14 cellular contexts compared by ENCODE assay signal in the genomic region with DNA sequence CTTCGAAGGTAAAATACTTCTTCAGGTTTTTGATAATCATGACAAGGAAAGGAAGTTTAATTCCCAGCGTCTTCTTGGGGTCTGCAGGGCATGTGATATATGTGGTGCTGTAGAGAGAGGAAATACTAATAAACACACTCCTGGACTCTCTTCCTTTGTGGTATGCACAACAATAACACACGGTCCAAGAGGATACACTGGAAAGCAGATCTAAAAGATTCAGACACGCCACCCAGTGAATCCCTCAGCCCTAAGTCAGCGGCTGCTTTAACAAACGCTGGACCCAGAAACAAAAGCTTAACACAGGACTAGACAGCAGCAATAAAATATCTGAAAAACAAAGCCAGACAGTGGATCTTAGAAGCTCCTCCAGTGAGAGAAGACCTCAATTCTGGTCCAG.
"Had no signal": no experiment of that assay in that cellular context is flagged by ENCODE, and none has a peak within 500 bp of the region (broad histone marks: within the 10 kb centered on the region; RNA-seq: fewer than 3 reads in every experiment).

No MANE protein-coding gene starts in this region.

- DNase-seq: activated CD4-positive, alpha-beta T cell treated with anti-CD3 and anti-CD28 coated beads, Interleukin-2, amount 10 ng/mL, durations not matched to agents 7 days and 5 days; activated CD8-positive, alpha-beta memory T cell treated with anti-CD3 and anti-CD28 coated beads, Interleukin-2, amount 50 U/mL, for 4 hours; activated CD8-positive, alpha-beta T cell treated with anti-CD3 and anti-CD28 coated beads, Interleukin-2, amount 10 ng/mL, durations not matched to agents 7 days and 5 days; activated naive CD4-positive, alpha-beta T cell treated with anti-CD3 and anti-CD28 coated beads for 36 hours; activated T-cell treated with anti-CD3 and anti-CD28 coated beads, Interleukin-2, amount 50 U/mL, for 4 hours; colonic mucosa; naive thymus-derived CD8-positive, alpha-beta T cell; ovary; spleen; stimulated activated naive B cell treated with anti-CD40 and anti-IgM and Interleukin-4, amounts not matched to agents 10 μg/mL and 1 μg/mL and 100 μg/mL, for 72 hours; T1000; uterus had no signal

- ATAC-seq: activated CD8-positive, alpha-beta T cell treated with anti-CD3 and anti-CD28 coated beads, Interleukin-2, amount 10 ng/mL, durations not matched to agents 7 days and 5 days; activated T-cell treated with anti-CD3 and anti-CD28 coated beads, Interleukin-2, amount 50 U/mL, for 4 hours; body of pancreas; naive thymus-derived CD8-positive, alpha-beta T cell; sciatic nerve; stimulated activated naive B cell treated with anti-CD40 and anti-IgM and Interleukin-4, amounts not matched to agents 10 μg/mL and 1 μg/mL and 100 μg/mL, for 72 hours had no signal

- H3K9me3 ChIP-seq: body of pancreas, colonic mucosa, ovary, spleen, uterus had no signal

- H3K27me3 ChIP-seq: body of pancreas, colonic mucosa, ovary, spleen, uterus had no signal

- H3K27ac ChIP-seq: body of pancreas, colonic mucosa, ovary, spleen, uterus had no signal

- H3K4me3 ChIP-seq: body of pancreas, colonic mucosa, ovary, spleen, uterus had no signal

- H3K36me3 ChIP-seq: ovary, uterus had no signal
